ENCODE assay signal across 8 cellular contexts in the genomic region with DNA sequence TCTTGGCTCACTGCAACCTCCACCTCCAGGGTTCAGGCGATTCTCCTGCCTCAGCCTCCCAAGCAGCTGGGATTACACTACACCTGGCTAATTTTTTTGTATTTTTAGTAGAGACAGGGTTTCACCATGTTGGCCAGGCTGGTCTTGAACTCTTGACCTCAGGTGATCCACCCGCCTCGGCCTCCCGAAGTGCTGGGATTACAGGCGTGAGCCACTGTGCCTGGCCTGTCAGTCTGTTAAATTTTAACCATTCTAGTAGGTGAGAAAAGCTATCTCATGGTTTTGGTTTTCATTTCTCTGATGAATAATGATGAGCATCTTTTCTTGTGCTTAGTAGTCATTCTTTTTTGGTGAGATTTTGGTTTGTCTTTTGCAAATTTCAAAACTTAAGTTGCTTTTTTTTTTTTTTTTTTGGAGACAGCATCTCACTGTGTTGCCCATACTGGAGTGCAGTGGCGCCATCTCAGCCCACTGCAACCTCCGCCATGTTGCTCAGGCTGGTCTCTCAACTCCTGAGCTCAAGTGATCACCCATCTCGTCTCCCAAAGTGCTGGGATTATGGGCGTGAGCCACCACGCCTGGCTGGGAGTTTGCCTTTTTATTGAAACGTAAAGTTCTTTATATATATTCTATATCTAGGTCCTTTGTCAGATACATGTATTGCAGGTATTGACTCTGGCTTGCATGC. TPM values are rescaled to one million over a fixed set of nuclear protein-coding genes. Genes with fewer than 3 reads are reported as not detected.
A peak's percentile ranks its signal among the peaks of the same experiment; 100 is the strongest.
DNase-seq lines count a peak whose midpoint lies in the region; ATAC-seq and TF ChIP-seq lines count a peak whose summit lies in the region.
"Not testable (repeated sequence)": the region's sequence is repeated elsewhere in the genome, so short reads cannot be mapped to it uniquely, and the experiment has no call there.

No MANE protein-coding gene starts in this region.

- H3K79me2 ChIP-seq in DND-41 (ENCODE audit: insufficient read depth, low read length): peaks cover 98% of the 10 kb centered on the region

- H3K36me3 ChIP-seq in DND-41 (ENCODE audit: insufficient read depth, low read length): peaks cover 10% of the 10 kb centered on the region; the same call in 1 of the 2 replicates

- H3K27ac ChIP-seq in DND-41 (ENCODE audit: low read length): not testable (repeated sequence)

- H3K4me1 Mint-ChIP-seq in activated T-cell treated with anti-CD3 and anti-CD28 coated beads, Interleukin-2, amount 50 U/mL, for 24 hours (ENCODE audit: low read depth): peaks cover 67% of the 10 kb centered on the region

- H3K27ac Mint-ChIP-seq in activated T-cell treated with anti-CD3 and anti-CD28 coated beads, Interleukin-2, amount 50 U/mL, for 24 hours: peak overlapping the region; percentile 18

- H3K4me2 ChIP-seq in DND-41 (ENCODE audit: insufficient read depth, low read length): not testable (repeated sequence)

- intact Hi-C loops in left colon (cut with DNase I, micrococcal nuclease): not testable (repeated sequence)

- H3K27me3 Mint-ChIP-seq in activated T-cell treated with anti-CD3 and anti-CD28 coated beads, Interleukin-2, amount 50 U/mL, for 24 hours: not testable (repeated sequence)

- not testable (repeated sequence) for H3K4me3 Mint-ChIP-seq in activated T-cell treated with anti-CD3 and anti-CD28 coated beads, Interleukin-2, amount 50 U/mL, for 24 hours

- H3K9me3 ChIP-seq in DND-41 (ENCODE audit: insufficient read depth, low read length, severe bottlenecking): not testable (repeated sequence)

- not testable (repeated sequence) for H3K4me3 ChIP-seq in DND-41 (ENCODE audit: low read depth in 1 of 2, low read length in 2 of 2)

- H3K4me1 ChIP-seq in DND-41 (ENCODE audit: insufficient read depth, low read length): peaks cover 28% of the 10 kb centered on the region

- H3K9me3 Mint-ChIP-seq in activated T-cell treated with anti-CD3 and anti-CD28 coated beads, Interleukin-2, amount 50 U/mL, for 24 hours: not testable (repeated sequence)

- peaks cover 34% of the 10 kb centered on the region for H3K36me3 Mint-ChIP-seq in activated T-cell treated with anti-CD3 and anti-CD28 coated beads, Interleukin-2, amount 50 U/mL, for 24 hours (ENCODE audit: low read depth)

- H3K27me3 ChIP-seq in DND-41 (ENCODE audit: insufficient read depth, low read length, poor library complexity): not testable (repeated sequence)

- not testable (repeated sequence) for H2AFZ ChIP-seq in DND-41 (ENCODE audit: low read depth, low read length)

- TF ChIP-seq CTCF in DND-41 (IDR thresholded peaks at IDR 0.05; ENCODE audit: borderline replicate concordance, extremely low read depth, low read length, poor library complexity, severe bottlenecking): not testable (repeated sequence)

- not testable (repeated sequence) for H3K9ac ChIP-seq in DND-41 (ENCODE audit: low read depth, low read length)

- not testable (repeated sequence) for DNase-seq in DND-41; activated T-cell treated with anti-CD3 and anti-CD28 coated beads, Interleukin-2, amount 50 U/mL, for 24 hours; left colon

- peak; percentile 36; the same call in 1 of the 3 replicates for ATAC-seq in DND-41 (ENCODE audit: insufficient read depth, low read depth)
- peak; percentile 85 for ATAC-seq in GM18909 (IDR thresholded peaks at IDR 0.05; ENCODE audit: poor library complexity, unreplicated experiment)
- ATAC-seq in GM21381 (IDR thresholded peaks at IDR 0.05; ENCODE audit: unreplicated experiment): peak; percentile 81
- ATAC-seq in HG02571 (IDR thresholded peaks at IDR 0.05; ENCODE audit: unreplicated experiment): peak; percentile 70
- ATAC-seq in HG02973 (IDR thresholded peaks at IDR 0.05; ENCODE audit: unreplicated experiment): peak; percentile 76
- ATAC-seq in HG03432 (IDR thresholded peaks at IDR 0.05; ENCODE audit: unreplicated experiment): peak; percentile 81
- peak; percentile 42 for ATAC-seq in left colon

- H4K20me1 ChIP-seq in DND-41 (ENCODE audit: insufficient read depth, low read length): peaks cover 57% of the 10 kb centered on the region

RNA-seq across cellular contexts. Expression of a gene that starts 6.2 kb away (rescaled TPM):
- total RNA-seq in left colon: 10 to 100 TPM; 20.0 to 20.3 TPM
